ENCODE assay signal across 19 cellular contexts in genomic region chr2:127059559-127059958, GRCh38.
"Had no signal": no experiment of that assay in that cellular context is flagged by ENCODE, and none has a peak within 500 bp of the region (broad histone marks: within the 10 kb centered on the region; RNA-seq: fewer than 3 reads in every experiment).

No MANE protein-coding gene starts in this region.

- H3K27ac ChIP-seq: esophagus squamous epithelium, neutrophil, right atrium auricular region, testis, upper lobe of right lung, vagina had no signal

- H3K4me2 ChIP-seq: smooth muscle cell had no signal

- ATAC-seq: effector memory CD8-positive, alpha-beta T cell; left cardiac atrium; left ventricle myocardium superior; stimulated activated naive CD8-positive, alpha-beta T cell treated with anti-CD3 and anti-CD28 coated beads, Interleukin-15, Interleukin-2, amounts not matched to agents 100 U/mL and 50 U/mL, for 24 hours; upper lobe of right lung had no signal

- H3K36me3 ChIP-seq: neutrophil, right atrium auricular region, upper lobe of right lung had no signal

- H3K27me3 ChIP-seq: esophagus squamous epithelium, neutrophil, right atrium auricular region, testis, tibial nerve, upper lobe of right lung, vagina had no signal

- H3K9me3 ChIP-seq: esophagus squamous epithelium, neutrophil, right atrium auricular region, testis, tibial nerve, upper lobe of right lung, vagina had no signal

- H3K4me3 ChIP-seq: esophagus squamous epithelium, lung, right atrium auricular region, smooth muscle cell, testis, tibial nerve, upper lobe of right lung, vagina had no signal

- DNase-seq: effector memory CD8-positive, alpha-beta T cell; esophagus squamous epithelium; foreskin fibroblast; immature natural killer cell; left cardiac atrium; left ventricle myocardium superior; mesendoderm; naive B cell; posterior cingulate gyrus; stimulated activated CD4-positive, alpha-beta T cell treated with anti-CD3 and anti-CD28 coated beads, Interleukin-2, amount 100 ng/mL, for 48 hours; stimulated activated naive CD8-positive, alpha-beta T cell treated with anti-CD3 and anti-CD28 coated beads, Interleukin-15, Interleukin-2, amounts not matched to agents 100 U/mL and 50 U/mL, for 24 hours; testis; upper lobe of right lung had no signal
